In genomic region chr18:54945726-54946125, GRCh38 we compare ENCODE assay signal across 10 cellular contexts. TPM values are rescaled to one million over a fixed set of nuclear protein-coding genes. Genes with fewer than 3 reads are reported as not detected.
A peak's percentile ranks its signal among the peaks of the same experiment; 100 is the strongest.
DNase-seq lines count a peak whose midpoint lies in the region; ATAC-seq and TF ChIP-seq lines count a peak whose summit lies in the region.
"Had no signal": no experiment of that assay in that cellular context is flagged by ENCODE, and none has a peak within 500 bp of the region (broad histone marks: within the 10 kb centered on the region; RNA-seq: fewer than 3 reads in every experiment).

No MANE protein-coding gene starts in this region.

- H3K4me1 ChIP-seq in Loucy (ENCODE audit: insufficient read depth, low read length, poor library complexity, severe bottlenecking) = peaks cover 19% of the 10 kb centered on the region

- peak overlapping the region; percentile 88 for H3K4me3 ChIP-seq in Loucy (ENCODE audit: low read length, poor library complexity, severe bottlenecking)

- intact Hi-C loops in CD14-positive monocyte (cut with micrococcal nuclease) = no loop called here

- peak overlapping the region; percentile 52 to 98 (median 93) for H3K27ac Mint-ChIP-seq in CD14-positive monocyte
- H3K27ac Mint-ChIP-seq in central memory CD8-positive, alpha-beta T cell (ENCODE audit: low read depth) = peak overlapping the region; percentile 92
- peak overlapping the region in 9 of 10 donors; percentile 64 to 97 (median 88) for H3K27ac Mint-ChIP-seq in naive thymus-derived CD8-positive, alpha-beta T cell

- H3K4me3 Mint-ChIP-seq in CD14-positive monocyte = peak overlapping the region; percentile 90 to 99
- peak overlapping the region; percentile 83 for H3K4me3 Mint-ChIP-seq in central memory CD8-positive, alpha-beta T cell
- H3K4me3 Mint-ChIP-seq in naive thymus-derived CD8-positive, alpha-beta T cell = peak overlapping the region; percentile 82 to 94 (median 87)

- H2AFZ ChIP-seq in Loucy (ENCODE audit: low read length) = peak overlapping the region; percentile 98

- no peaks in the 10 kb centered on the region for H3K36me3 Mint-ChIP-seq in CD14-positive monocyte
- no peaks in the 10 kb centered on the region for H3K36me3 Mint-ChIP-seq in central memory CD8-positive, alpha-beta T cell (ENCODE audit: insufficient read depth)
- H3K36me3 Mint-ChIP-seq in naive thymus-derived CD8-positive, alpha-beta T cell = no peaks in the 10 kb centered on the region

- no peaks in the 10 kb centered on the region for H3K9me3 Mint-ChIP-seq in CD14-positive monocyte
- H3K9me3 Mint-ChIP-seq in central memory CD8-positive, alpha-beta T cell = no peaks in the 10 kb centered on the region
- no peaks in the 10 kb centered on the region for H3K9me3 Mint-ChIP-seq in naive thymus-derived CD8-positive, alpha-beta T cell

- TF ChIP-seq CTCF in CD14-positive monocyte (IDR thresholded peaks at IDR 0.05) = no peak
- no peak for TF ChIP-seq CTCF in Loucy (conservative IDR thresholded peaks at IDR 0.05; ENCODE audit: low read length)

- H3K9me3 ChIP-seq in Loucy (ENCODE audit: insufficient read depth, low read depth, low read length) = no peaks in the 10 kb centered on the region

- H4K20me1 ChIP-seq in Loucy (ENCODE audit: insufficient read depth, low read length, poor library complexity, severe bottlenecking) = no peaks in the 10 kb centered on the region

- H3F3A ChIP-seq in Loucy (ENCODE audit: low read depth) = no peaks in the 10 kb centered on the region

- no peaks in the 10 kb centered on the region for H3K79me2 ChIP-seq in Loucy (ENCODE audit: insufficient read depth, low read length)

- peak overlapping the region; percentile 80 for H3K9ac ChIP-seq in Loucy (ENCODE audit: low read depth, low read length, poor library complexity, severe bottlenecking)

- no peaks in the 10 kb centered on the region for H3K36me3 ChIP-seq in Loucy (ENCODE audit: insufficient read depth, low read length)

- H3K27me3 ChIP-seq in Loucy (ENCODE audit: insufficient read depth, low read length, poor library complexity, severe bottlenecking) = no peaks in the 10 kb centered on the region

- POLR2A ChIA-PET in naive thymus-derived CD8-positive, alpha-beta T cell (lab: Charles Lee) = no interaction called here

- DNase-seq in CD14-positive monocyte (ENCODE audit: low spot score) (no peak), AG08396 (ENCODE audit: low spot score) (no peak), NCI-H2107 treated with DMSO at 0.1 percent for 48 hours (lab: John Stamatoyannopoulos, UW; ENCODE audit: unreplicated experiment) (no peak), AG08395 (ENCODE audit: low spot score) (no peak)
- DNase-seq in central memory CD8-positive, alpha-beta T cell (ENCODE audit: low spot score in 2 of 2) = no peak
- no peak for DNase-seq in naive thymus-derived CD8-positive, alpha-beta T cell
- DNase-seq: caudate nucleus had no signal

- no peaks in the 10 kb centered on the region for H3K9me2 ChIP-seq in Loucy (replicated peaks; ENCODE audit: low read depth, low read length)

- ATAC-seq in central memory CD8-positive, alpha-beta T cell (replicated peaks; ENCODE audit: extremely low read depth, poor library complexity, severe bottlenecking) = no peak
- no peak for ATAC-seq in naive thymus-derived CD8-positive, alpha-beta T cell
- ATAC-seq in GM21381 (IDR thresholded peaks at IDR 0.05; ENCODE audit: unreplicated experiment) = no peak

- peaks cover 3 to 6% (median 6%) of the 10 kb centered on the region in 3 donors for H3K27me3 Mint-ChIP-seq in CD14-positive monocyte (ENCODE audit: low read depth in 3 of 3)
- no peaks in the 10 kb centered on the region for H3K27me3 Mint-ChIP-seq in central memory CD8-positive, alpha-beta T cell
- H3K27me3 Mint-ChIP-seq in naive thymus-derived CD8-positive, alpha-beta T cell = peaks cover 0 to 5% (median 0%) of the 10 kb centered on the region in 5 donors

- H3K4me1 Mint-ChIP-seq in CD14-positive monocyte = peaks cover 10% of the 10 kb centered on the region
- H3K4me1 Mint-ChIP-seq in central memory CD8-positive, alpha-beta T cell = peaks cover 15% of the 10 kb centered on the region
- H3K4me1 Mint-ChIP-seq in naive thymus-derived CD8-positive, alpha-beta T cell = peaks cover 4 to 19% (median 17%) of the 10 kb centered on the region in 4 donors

- H3K4me2 ChIP-seq in Loucy (ENCODE audit: low read depth, low read length, poor library complexity, severe bottlenecking) = peak overlapping the region; percentile 90

RNA-seq across cellular contexts. Expression of gene CCDC68, which starts 13.5 kb away (rescaled TPM):
- polyA plus RNA-seq in CD14-positive monocyte = under 1 TPM in 1 of 2 donors, not detected in 1; 0.09 TPM
- not detected for total RNA-seq in naive thymus-derived CD8-positive, alpha-beta T cell
- polyA plus RNA-seq in naive thymus-derived CD8-positive, alpha-beta T cell = not detected
- total RNA-seq: G401 had no signal
